Comparison of ENCODE assay signal across 14 cellular contexts in the genomic region with DNA sequence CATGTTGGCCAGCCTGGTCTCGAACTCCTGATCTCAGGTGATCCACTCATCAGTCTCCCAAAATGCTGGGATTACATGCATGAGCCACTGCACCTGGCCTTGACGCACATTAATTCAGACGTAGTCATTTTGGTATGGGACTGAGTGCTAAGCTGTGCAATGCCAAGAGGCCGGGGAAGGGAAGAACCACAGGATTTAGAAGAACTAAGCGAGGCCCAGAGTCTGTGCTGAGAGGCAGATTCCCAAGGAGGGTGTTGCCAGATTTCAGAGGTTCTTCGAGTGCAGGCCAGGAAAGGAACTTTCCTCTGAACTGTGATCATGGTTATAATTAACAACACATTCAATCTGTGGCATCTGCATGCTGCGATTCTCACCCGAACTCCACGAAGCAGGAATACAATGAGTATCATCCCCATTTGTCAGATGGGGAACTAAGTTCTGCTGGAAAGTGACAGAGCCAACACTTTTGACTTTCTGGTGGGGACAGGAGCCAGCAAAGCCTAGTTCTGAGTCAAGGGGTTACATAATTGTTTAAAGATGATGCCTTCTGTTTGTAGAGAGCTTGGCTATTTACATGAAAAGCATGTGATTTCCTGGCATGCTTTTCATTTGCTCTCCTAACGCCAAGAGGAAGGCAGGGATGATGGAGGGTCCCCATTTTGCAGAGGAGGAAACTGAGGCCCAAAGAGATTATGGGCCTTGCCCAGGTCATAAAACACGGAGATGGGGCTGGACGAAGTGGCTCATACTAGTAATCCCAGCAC. TPM values are rescaled to one million over a fixed set of nuclear protein-coding genes. Genes with fewer than 3 reads are reported as not detected.
DNase-seq lines count a peak whose midpoint lies in the region; ATAC-seq and TF ChIP-seq lines count a peak whose summit lies in the region.
"Had no signal": no experiment of that assay in that cellular context is flagged by ENCODE, and none has a peak within 500 bp of the region (broad histone marks: within the 10 kb centered on the region; RNA-seq: fewer than 3 reads in every experiment).

No MANE protein-coding gene starts in this region.

- H3K4me3 ChIP-seq in PC-3 (ENCODE audit: low read length) (no peak overlapping the region), fibroblast of mammary gland (ENCODE audit: control insufficient read depth, low read depth, low read length) (no peak overlapping the region), trophoblast cell (ENCODE audit: low read depth, low read length) (no peak overlapping the region)
- H3K4me3 ChIP-seq: thoracic aorta had no signal

- H3K27ac ChIP-seq in PC-3 (ENCODE audit: low read length) (no peak overlapping the region), trophoblast cell (ENCODE audit: low read depth, low read length) (no peak overlapping the region)
- H3K27ac ChIP-seq: thoracic aorta had no signal

- H3K9me2 ChIP-seq in PC-3 (replicated peaks; ENCODE audit: low read length), result no peaks in the 10 kb centered on the region

- H2BK5ac ChIP-seq in trophoblast cell (ENCODE audit: low read depth, low read length, poor library complexity), result no peak overlapping the region

- H2AFZ ChIP-seq in PC-3 (ENCODE audit: low read length) (no peak overlapping the region), trophoblast cell (ENCODE audit: insufficient read depth, low read length, poor library complexity) (no peak overlapping the region)

- H3K36me3 ChIP-seq in PC-3 (ENCODE audit: low read depth, low read length), result no peaks in the 10 kb centered on the region
- no peaks in the 10 kb centered on the region for H3K36me3 ChIP-seq in trophoblast cell (ENCODE audit: control insufficient read depth in 1 of 2, insufficient read depth in 2 of 2, low read length in 2 of 2)
- H3K36me3 ChIP-seq: thoracic aorta had no signal

- WGBS in trophoblast cell (ENCODE audit: extremely low coverage, insufficient coverage, insufficient read length), result no CpG with 5 or more reads among the region's 12 CpGs

- DNase-seq in AG09319 (ENCODE audit: extremely low read depth, low read depth) (peak; percentile 89), PC-3 (peak; percentile 41), fibroblast of mammary gland (ENCODE audit: low read depth) (peak; percentile 91), trophoblast cell (peak; percentile 24 to 31), DMS153 treated with DMSO at 0.1 percent for 48 hours (lab: John Stamatoyannopoulos, UW; ENCODE audit: unreplicated experiment) (no peak), GDM1 (lab: John Stamatoyannopoulos, UW) (no peak)
- DNase-seq in stimulated activated CD4-positive, alpha-beta T cell treated with anti-CD3 and anti-CD28 coated beads, Interleukin-4, amount 100 ng/mL, for 4 hours, result no peak
- DNase-seq: C1 segment of cervical spinal cord; central memory CD4-positive, alpha-beta T cell; NCI-H2081; occipital lobe had no signal

- H4K20me1 ChIP-seq in PC-3 (ENCODE audit: low read length), result no peaks in the 10 kb centered on the region

- no TSS peak for BruUV-seq in PC-3 (replicated peaks; lab: Mats Ljungman, UMichigan)

- no peaks in the 10 kb centered on the region for H3K79me1 ChIP-seq in trophoblast cell (ENCODE audit: low read length)

- 0 out of 2 replicates have a peak, but pooled peaks have one; percentile 14 for ATAC-seq in PC-3
- ATAC-seq in activated CD4-positive, CD25-positive, alpha-beta regulatory T cell treated with anti-CD3 and anti-CD28 coated beads, Interleukin-2, amount 50 U/mL, for 24 hours, result no peak

- no peak overlapping the region for H3K18ac ChIP-seq in trophoblast cell (ENCODE audit: low read length)

- no peak overlapping the region for H2BK12ac ChIP-seq in trophoblast cell (ENCODE audit: low read length)

- intact Hi-C loops in PC-3 (cut with micrococcal nuclease), result loop anchor here (5.0 kb wide), 1 partner anchor 125 kb away; a partner anchor contains a TSS

- CTCF ChIA-PET in PC-3 (lab: Charles Lee), result interaction anchor here (0.7 to 0.9 kb wide), 2 partner anchors 21 to 75 kb away, joined by 3 read pairs; a partner anchor contains a TSS

- H2BK120ac ChIP-seq in trophoblast cell (ENCODE audit: insufficient read depth, low read length, poor library complexity), result no peak overlapping the region

- no peak for TF ChIP-seq CTCF in AG09319 (IDR thresholded peaks at IDR 0.05; ENCODE audit: low read depth, low read length)
- TF ChIP-seq CTCF in PC-3 (conservative IDR thresholded peaks at IDR 0.05; ENCODE audit: low read depth, low read length), result no peak
- TF ChIP-seq CTCF in fibroblast of mammary gland (conservative IDR thresholded peaks at IDR 0.05; ENCODE audit: control insufficient read depth, insufficient read depth, low read depth, low read length), result no peak

- no peak overlapping the region for H4K12ac ChIP-seq in trophoblast cell (ENCODE audit: low read depth, low read length)

- no peak overlapping the region for H4K91ac ChIP-seq in trophoblast cell (ENCODE audit: low read depth, low read length)

- H3K23ac ChIP-seq in trophoblast cell (ENCODE audit: low read length), result no peak overlapping the region

- H3K4me2 ChIP-seq in PC-3 (ENCODE audit: low read length), result no peak overlapping the region
- H3K4me2 ChIP-seq in trophoblast cell (ENCODE audit: low read length), result no peak overlapping the region

- H3K9me3 ChIP-seq in PC-3 (ENCODE audit: low read length) (no peaks in the 10 kb centered on the region), trophoblast cell (ENCODE audit: insufficient read depth, low read depth, low read length) (no peaks in the 10 kb centered on the region)
- H3K9me3 ChIP-seq: thoracic aorta had no signal

- H3K4me1 ChIP-seq in PC-3 (ENCODE audit: insufficient read depth, low read length) (peaks cover 13% of the 10 kb centered on the region), trophoblast cell (ENCODE audit: control insufficient read depth in 1 of 2, insufficient read depth in 2 of 2, low read length in 2 of 2) (peaks cover 0 to 2% of the 10 kb centered on the region in 2 experiments)

- H3K4ac ChIP-seq in trophoblast cell (ENCODE audit: low read depth, low read length), result no peak overlapping the region

- H3K14ac ChIP-seq in trophoblast cell (ENCODE audit: low read length), result no peak overlapping the region

- no peaks in the 10 kb centered on the region for H3F3A ChIP-seq in PC-3 (ENCODE audit: low read length, unreplicated experiment)

- no peak overlapping the region for H4K8ac ChIP-seq in trophoblast cell (ENCODE audit: low read depth, low read length)

- POLR2A ChIA-PET in PC-3 (lab: Charles Lee; ENCODE audit: unreplicated experiment), result no interaction called here

- H3K27me3 ChIP-seq in PC-3 (ENCODE audit: low read length) (no peaks in the 10 kb centered on the region), trophoblast cell (ENCODE audit: insufficient read depth, low read length) (no peaks in the 10 kb centered on the region)

- no peaks in the 10 kb centered on the region for H3K79me2 ChIP-seq in PC-3 (ENCODE audit: low read length)
- H3K79me2 ChIP-seq in trophoblast cell (ENCODE audit: control insufficient read depth, insufficient read depth, low read length, poor library complexity), result no peaks in the 10 kb centered on the region

- H3K9ac ChIP-seq in PC-3 (ENCODE audit: low read length) (no peak overlapping the region), trophoblast cell (ENCODE audit: low read length) (no peak overlapping the region)

- no peak overlapping the region for H2AK5ac ChIP-seq in trophoblast cell (ENCODE audit: low read length)

RNA-seq across cellular contexts. Expression of a gene that starts 6.2 kb away (rescaled TPM):
- not detected in 2 replicates for total RNA-seq in PC-3 (2014; rRNA removed)
- polyA plus RNA-seq in trophoblast cell (2013), result not detected in 2 replicates
- total RNA-seq: endothelial cell of umbilical vein, occipital lobe, thoracic aorta had no signal
- polyA plus RNA-seq: endothelial cell of umbilical vein had no signal

RNA-seq across cellular contexts. Expression of a gene that starts 6.9 kb away (rescaled TPM):
- total RNA-seq in PC-3 (2014; rRNA removed), result not detected in 2 replicates
- polyA plus RNA-seq in trophoblast cell (2013), result 0.48 and 0.65 TPM in 2 replicates
- total RNA-seq: endothelial cell of umbilical vein, occipital lobe, thoracic aorta had no signal
- polyA plus RNA-seq: endothelial cell of umbilical vein had no signal

RNA-seq across cellular contexts. Expression of a gene that starts 21.3 kb away (rescaled TPM):
- total RNA-seq in PC-3 (2014; rRNA removed), result 151 and 154 TPM in 2 replicates
- 78.2 and 84.1 TPM in 2 replicates for polyA plus RNA-seq in trophoblast cell (2013)

RNA-seq across cellular contexts. Expression of a gene that starts 33.1 kb away (rescaled TPM):
- 25.9 and 26.6 TPM in 2 replicates for total RNA-seq in PC-3 (2014; rRNA removed)
- polyA plus RNA-seq in trophoblast cell (2013), result 16.4 and 17.3 TPM in 2 replicates

RNA-seq across cellular contexts. Expression of a gene that starts 53.6 kb away (rescaled TPM):
- 164 and 227 TPM in 2 replicates for total RNA-seq in PC-3 (2014; rRNA removed)
- 144 and 147 TPM in 2 replicates for polyA plus RNA-seq in trophoblast cell (2013)

Comparison
In these comparisons a context has a peak if more than half of its experiments do, and no peak if none do; other contexts are left out.
1. DNase-seq: peak in AG09319 (single experiment), PC-3 (single experiment), fibroblast of mammary gland (single experiment) and trophoblast cell (2 of 2); none in stimulated activated CD4-positive, alpha-beta T cell treated with anti-CD3 and anti-CD28 coated beads, Interleukin-4, amount 100 ng/mL, for 4 hours (0 of 2), DMS153 treated with DMSO at 0.1 percent for 48 hours (single experiment) and GDM1 (single experiment).